8 cellular contexts compared by ENCODE assay signal in the genomic region with DNA sequence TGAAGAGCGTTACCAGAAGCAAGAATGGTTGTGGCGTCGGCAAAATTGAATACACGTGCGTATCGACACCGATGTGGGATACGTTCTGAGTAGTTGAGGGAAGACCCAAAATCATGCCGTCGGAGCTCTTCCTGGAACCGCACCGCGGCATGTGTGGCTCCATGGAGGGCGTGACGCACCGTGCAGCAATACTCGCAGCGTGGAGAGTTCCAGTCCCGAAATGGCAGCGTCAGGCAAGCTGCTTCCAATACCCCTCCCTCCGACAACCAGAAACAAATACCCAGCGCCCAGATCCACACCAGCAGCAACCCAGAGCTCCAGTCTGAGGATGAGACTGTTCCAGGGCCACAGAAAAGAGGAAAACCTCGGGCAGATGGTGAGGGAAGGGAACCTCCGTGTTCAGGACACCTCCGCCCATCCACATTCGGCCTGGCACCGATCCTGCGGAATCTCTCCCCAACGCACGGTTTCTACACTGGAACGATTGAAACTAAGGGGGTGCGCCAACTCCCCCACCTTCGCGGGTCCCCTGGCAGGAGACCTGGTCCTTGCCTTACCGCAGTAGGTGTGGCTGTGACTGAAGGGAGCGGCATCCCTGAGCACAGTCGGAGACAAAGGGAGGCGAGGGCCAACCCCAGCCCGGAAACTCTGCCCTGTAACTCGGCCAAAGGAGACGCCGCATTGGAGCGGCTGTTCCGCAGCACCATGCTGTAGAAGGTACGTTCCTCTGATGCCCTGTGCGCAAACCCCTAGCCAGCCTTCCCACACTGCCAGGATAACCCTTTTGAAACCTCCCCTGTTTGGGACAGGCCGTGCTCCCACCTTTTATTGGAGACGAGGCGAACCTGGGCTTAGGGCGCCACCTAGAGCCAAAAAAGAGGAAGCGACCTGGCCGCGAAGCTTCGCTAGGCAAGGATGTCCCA. TPM values are rescaled to one million over a fixed set of nuclear protein-coding genes. Genes with fewer than 3 reads are reported as not detected.
DNase-seq lines count a peak whose midpoint lies in the region; ATAC-seq and TF ChIP-seq lines count a peak whose summit lies in the region.

No MANE protein-coding gene starts in this region.

- H3K4me1 ChIP-seq in muscle layer of duodenum (ENCODE audit: control insufficient read depth in 1 of 2, insufficient read depth in 2 of 2, low read length in 2 of 2) (no peaks in the 10 kb centered on the region), suprapubic skin (peaks cover 11% of the 10 kb centered on the region)

- H3K9me3 ChIP-seq in muscle layer of duodenum (ENCODE audit: control insufficient read depth in 1 of 2, low read length in 2 of 2): no peaks in the 10 kb centered on the region
- no peaks in the 10 kb centered on the region for H3K9me3 ChIP-seq in suprapubic skin

- H3K4me3 ChIP-seq in GM12865 (ENCODE audit: low read depth, low read length): no peak overlapping the region
- H3K4me3 ChIP-seq in muscle layer of duodenum (ENCODE audit: low read depth in 1 of 2, low read length in 2 of 2): peak overlapping the region; percentile 58 to 68
- H3K4me3 ChIP-seq in suprapubic skin: peak overlapping the region; percentile 51

- no peaks in the 10 kb centered on the region for H3K36me3 ChIP-seq in muscle layer of duodenum (ENCODE audit: control insufficient read depth in 1 of 2, insufficient read depth in 2 of 2, low read length in 2 of 2)
- no peaks in the 10 kb centered on the region for H3K36me3 ChIP-seq in suprapubic skin

- no peak for TF ChIP-seq POLR2A in suprapubic skin (IDR thresholded peaks at IDR 0.05)

- no peak for TF ChIP-seq EP300 in suprapubic skin (IDR thresholded peaks at IDR 0.05)

- peak; percentile 75 for ATAC-seq in esophagus mucosa
- no peak for ATAC-seq in HG03097 (IDR thresholded peaks at IDR 0.05; ENCODE audit: low FRiP score, unreplicated experiment)

- H3K27me3 ChIP-seq in muscle layer of duodenum (ENCODE audit: low read depth, low read length) (no peaks in the 10 kb centered on the region), suprapubic skin (peaks cover 4% of the 10 kb centered on the region)

- TF ChIP-seq CTCF in GM12865 (IDR thresholded peaks at IDR 0.05; ENCODE audit: insufficient read depth, low read depth, low read length, missing control alignments) (peak; percentile 81), suprapubic skin (IDR thresholded peaks at IDR 0.05) (peak; percentile 60 to 78)

- 22% methylated on average over 32 of the region's 54 CpGs for WGBS in suprapubic skin

- no peak overlapping the region for H3K27ac ChIP-seq in muscle layer of duodenum (ENCODE audit: low read length)
- no peak overlapping the region for H3K27ac ChIP-seq in suprapubic skin

- DNase-seq in A172 (ENCODE audit: low spot score) (peak; percentile 38), GM12865 (ENCODE audit: low read depth) (peak; percentile 43), NAMALWA (ENCODE audit: low spot score) (peak; percentile 39), suprapubic skin (ENCODE audit: low spot score in 2 of 2) (peak in 1 of 2 donors; percentile 85)
- peak; percentile 71 for DNase-seq in activated CD8-positive, alpha-beta memory T cell treated with anti-CD3 and anti-CD28 coated beads, Interleukin-2, amount 50 U/mL, for 48 hours

RNA-seq across cellular contexts. Expression of gene DBX1, which starts 28.3 kb away (rescaled TPM):
- total RNA-seq in A172 (2014; rRNA removed; shearing (Covaris generic)): not detected in 2 replicates
- total RNA-seq in esophagus mucosa: not detected
- not detected for total RNA-seq in suprapubic skin
